8 cellular contexts compared by ENCODE assay signal in genomic region chr4:6470502-6471302, GRCh38. TPM values are rescaled to one million over a fixed set of nuclear protein-coding genes. Genes with fewer than 3 reads are reported as not detected.
DNase-seq lines count a peak whose midpoint lies in the region; ATAC-seq lines count a peak whose summit lies in the region.

No MANE protein-coding gene starts in this region.

- peaks cover 40% of the 10 kb centered on the region for H3K27me3 Mint-ChIP-seq in activated naive CD4-positive, alpha-beta T cell treated with anti-CD3 and anti-CD28 coated beads, Interleukin-2, amount 50 U/mL, for 24 hours
- H3K27me3 Mint-ChIP-seq in activated T-helper 17 cell treated with anti-CD3 and anti-CD28 coated beads, Interleukin-2, amount 50 U/mL, for 72 hours, result peaks cover 63% of the 10 kb centered on the region

- no peak for DNase-seq in activated naive CD4-positive, alpha-beta T cell treated with Interleukin-2 at 50 U/mL for 16 hours
- DNase-seq in glomerular visceral epithelial cell (ENCODE audit: extremely low spot score), result peak; percentile 34
- DNase-seq in nucleus accumbens (lab: John Stamatoyannopoulos, UW), result peak in 48 of 56 donors; percentile 38 to 86 (median 72)

- no peak for ATAC-seq in activated T-helper 17 cell treated with anti-CD3 and anti-CD28 coated beads, Interleukin-2, amount 50 U/mL, for 72 hours (replicated peaks)
- no peak for ATAC-seq in HG02798 (IDR thresholded peaks at IDR 0.05; ENCODE audit: poor library complexity, unreplicated experiment)
- no peak for ATAC-seq in GM21390 (IDR thresholded peaks at IDR 0.05; ENCODE audit: unreplicated experiment)
- ATAC-seq in GM21367 (IDR thresholded peaks at IDR 0.05; ENCODE audit: unreplicated experiment), result no peak

- H3K27ac Mint-ChIP-seq in activated naive CD4-positive, alpha-beta T cell treated with anti-CD3 and anti-CD28 coated beads, Interleukin-2, amount 50 U/mL, for 24 hours, result no peak overlapping the region
- H3K27ac Mint-ChIP-seq in activated T-helper 17 cell treated with anti-CD3 and anti-CD28 coated beads, Interleukin-2, amount 50 U/mL, for 72 hours, result no peak overlapping the region

- peaks cover 3% of the 10 kb centered on the region for H3K4me1 Mint-ChIP-seq in activated naive CD4-positive, alpha-beta T cell treated with anti-CD3 and anti-CD28 coated beads, Interleukin-2, amount 50 U/mL, for 24 hours
- H3K4me1 Mint-ChIP-seq in activated T-helper 17 cell treated with anti-CD3 and anti-CD28 coated beads, Interleukin-2, amount 50 U/mL, for 72 hours, result no peaks in the 10 kb centered on the region

- H3K36me3 Mint-ChIP-seq in activated naive CD4-positive, alpha-beta T cell treated with anti-CD3 and anti-CD28 coated beads, Interleukin-2, amount 50 U/mL, for 24 hours, result no peaks in the 10 kb centered on the region
- no peaks in the 10 kb centered on the region for H3K36me3 Mint-ChIP-seq in activated T-helper 17 cell treated with anti-CD3 and anti-CD28 coated beads, Interleukin-2, amount 50 U/mL, for 72 hours (ENCODE audit: low read depth)

- H3K9me3 Mint-ChIP-seq in activated naive CD4-positive, alpha-beta T cell treated with anti-CD3 and anti-CD28 coated beads, Interleukin-2, amount 50 U/mL, for 24 hours, result no peaks in the 10 kb centered on the region
- H3K9me3 Mint-ChIP-seq in activated T-helper 17 cell treated with anti-CD3 and anti-CD28 coated beads, Interleukin-2, amount 50 U/mL, for 72 hours, result no peaks in the 10 kb centered on the region

- H3K4me3 Mint-ChIP-seq in activated naive CD4-positive, alpha-beta T cell treated with anti-CD3 and anti-CD28 coated beads, Interleukin-2, amount 50 U/mL, for 24 hours, result peak overlapping the region; percentile 54
- H3K4me3 Mint-ChIP-seq in activated T-helper 17 cell treated with anti-CD3 and anti-CD28 coated beads, Interleukin-2, amount 50 U/mL, for 72 hours, result peak overlapping the region; percentile 30

RNA-seq across cellular contexts. Expression of gene PPP2R2C, which starts 1.7 kb away (rescaled TPM):
- total RNA-seq in activated T-helper 17 cell treated with anti-CD3 and anti-CD28 coated beads, Interleukin-2, amount 50 U/mL, for 72 hours, result not detected
